Comparison of ENCODE assay signal across 10 cellular contexts in genomic region chr19:38290631-38291147, GRCh38. TPM values are rescaled to one million over a fixed set of nuclear protein-coding genes. Genes with fewer than 3 reads are reported as not detected.
DNase-seq lines count a peak whose midpoint lies in the region; ATAC-seq and TF ChIP-seq lines count a peak whose summit lies in the region.
"Had no signal": no experiment of that assay in that cellular context is flagged by ENCODE, and none has a peak within 500 bp of the region (broad histone marks: within the 10 kb centered on the region; RNA-seq: fewer than 3 reads in every experiment).

No MANE protein-coding gene starts in this region.

- no peaks in the 10 kb centered on the region for H3K9me2 ChIP-seq in GM23338 (ENCODE audit: insufficient read depth)

- H3K27ac ChIP-seq in GM23338 (ENCODE audit: low read depth) (no peak overlapping the region), suprapubic skin (peak overlapping the region; percentile 91), adrenal gland (no peak overlapping the region)

- H3K4me1 Mint-ChIP-seq in GM23338: peaks cover under 1% of the 10 kb centered on the region; the same call in 2 of the 3 replicates
- no peaks in the 10 kb centered on the region for H3K4me1 Mint-ChIP-seq in activated CD4-positive, alpha-beta T cell treated with anti-CD3 and anti-CD28 coated beads for 36 hours

- POLR2A ChIA-PET in activated CD4-positive, alpha-beta T cell treated with anti-CD3 and anti-CD28 coated beads for 36 hours (lab: Charles Lee): no interaction called here

- 52% methylated on average over 13 of the region's 13 CpGs for WGBS in suprapubic skin
- WGBS in adrenal gland, 4 donors: 84 to 91% (median 89%) methylated on average over 11 to 13 of the region's 13 CpGs

- H3K9me3 Mint-ChIP-seq in GM23338: 0 out of 3 replicates have a peak, but pooled peaks cover under 1% of the 10 kb centered on the region
- H3K9me3 Mint-ChIP-seq in activated CD4-positive, alpha-beta T cell treated with anti-CD3 and anti-CD28 coated beads for 36 hours (ENCODE audit: low read depth): no peaks in the 10 kb centered on the region

- no peaks in the 10 kb centered on the region; the same call in 1 of the 2 replicates for H4K20me1 ChIP-seq in GM23338 (replicated peaks; ENCODE audit: insufficient read depth)

- CTCF ChIA-PET in activated CD4-positive, alpha-beta T cell treated with anti-CD3 and anti-CD28 coated beads for 36 hours (lab: Charles Lee): no interaction called here

- DNase-seq in GM23338 (ENCODE audit: low spot score) (no peak), adipocyte (ENCODE audit: low read depth) (peak; percentile 90), hepatic stellate cell (ENCODE audit: low spot score) (peak; percentile 96), suprapubic skin (ENCODE audit: low spot score in 2 of 2) (no peak), GM10266 (ENCODE audit: extremely low spot score) (no peak), adrenal gland (no peak)
- DNase-seq in activated effector memory CD4-positive, alpha-beta T cell treated with anti-CD3 and anti-CD28 coated beads, Interleukin-2, amount 50 U/mL, for 16 hours: no peak
- DNase-seq in activated CD4-positive, alpha-beta T cell treated with anti-CD3 and anti-CD28 coated beads for 36 hours: no peak

- TF ChIP-seq EP300 in suprapubic skin (IDR thresholded peaks at IDR 0.05): no peak

- H3K36me3 ChIP-seq in GM23338 (ENCODE audit: insufficient read depth) (peaks cover 13% of the 10 kb centered on the region), adipocyte (ENCODE audit: control insufficient read depth, insufficient read depth, low read length, severe bottlenecking) (no peaks in the 10 kb centered on the region), suprapubic skin (peaks cover 28% of the 10 kb centered on the region), adrenal gland (replicated peaks in 1 of 2) (peaks cover 0 to 32% of the 10 kb centered on the region in 2 donors)

- H3K4me1 ChIP-seq in GM23338 (ENCODE audit: insufficient read depth): no peaks in the 10 kb centered on the region
- peaks cover 9% of the 10 kb centered on the region for H3K4me1 ChIP-seq in adipocyte (ENCODE audit: control insufficient read depth, insufficient read depth, low read length)
- H3K4me1 ChIP-seq in suprapubic skin: peaks cover 57% of the 10 kb centered on the region
- H3K4me1 ChIP-seq in adrenal gland (replicated peaks in 1 of 2): peaks cover 0 to 5% of the 10 kb centered on the region in 2 donors

- intact Hi-C loops in adrenal gland (cut with DNase I): no loop called here
- intact Hi-C loops in activated CD4-positive, alpha-beta T cell treated with anti-CD3 and anti-CD28 coated beads for 36 hours (cut with DNase I, micrococcal nuclease): no loop called here

- H3K4me3 ChIP-seq in GM23338 (no peak overlapping the region), adipocyte (ENCODE audit: low read length) (no peak overlapping the region), suprapubic skin (no peak overlapping the region), adrenal gland (no peak overlapping the region)
- H3K4me3 ChIP-seq: dorsolateral prefrontal cortex, K562 had no signal

- H2AFZ ChIP-seq in GM23338: no peak overlapping the region

- peak overlapping the region; percentile 60; the same call in 1 of the 2 replicates for H3K27ac Mint-ChIP-seq in GM23338
- H3K27ac Mint-ChIP-seq in activated CD4-positive, alpha-beta T cell treated with anti-CD3 and anti-CD28 coated beads for 36 hours: no peak overlapping the region

- TF ChIP-seq CTCF in GM23338 (conservative IDR thresholded peaks at IDR 0.05; ENCODE audit: low read depth in 2 of 2) (no peak), suprapubic skin (IDR thresholded peaks at IDR 0.05) (no peak), GM10266 (IDR thresholded peaks at IDR 0.05; ENCODE audit: control insufficient read depth, insufficient read depth, low read depth, missing control alignments) (no peak), adrenal gland (IDR thresholded peaks at IDR 0.05) (no peak)

- ATAC-seq in GM23338: no peak
- no peak for ATAC-seq in activated CD4-positive, alpha-beta T cell treated with anti-CD3 and anti-CD28 coated beads for 36 hours
- ATAC-seq: K562 had no signal

- no peak overlapping the region for H3K9ac ChIP-seq in adipocyte (ENCODE audit: low read length)

- TF ChIP-seq POLR2A in suprapubic skin (IDR thresholded peaks at IDR 0.05): no peak
- no peak for TF ChIP-seq POLR2A in adrenal gland (IDR thresholded peaks at IDR 0.05)

- no peaks in the 10 kb centered on the region for H3K27me3 ChIP-seq in GM23338 (ENCODE audit: insufficient read depth)
- no peaks in the 10 kb centered on the region for H3K27me3 ChIP-seq in adipocyte (replicated peaks; ENCODE audit: control insufficient read depth, insufficient read depth, low read length)
- no peaks in the 10 kb centered on the region for H3K27me3 ChIP-seq in suprapubic skin
- H3K27me3 ChIP-seq in adrenal gland: no peaks in the 10 kb centered on the region
- H3K27me3 ChIP-seq: dorsolateral prefrontal cortex had no signal

- peaks cover 1% of the 10 kb centered on the region; the same call in 1 of the 2 replicates for H3K79me2 ChIP-seq in GM23338 (replicated peaks; ENCODE audit: insufficient read depth)

- peaks cover 14% of the 10 kb centered on the region for H3K27me3 Mint-ChIP-seq in GM23338 (ENCODE audit: insufficient read depth, low read depth, poor library complexity)
- no peaks in the 10 kb centered on the region for H3K27me3 Mint-ChIP-seq in activated CD4-positive, alpha-beta T cell treated with anti-CD3 and anti-CD28 coated beads for 36 hours

- H3K4me2 ChIP-seq in GM23338: no peak overlapping the region

- H3K9me3 ChIP-seq in adipocyte (ENCODE audit: control insufficient read depth, low read length): no peaks in the 10 kb centered on the region
- no peaks in the 10 kb centered on the region for H3K9me3 ChIP-seq in suprapubic skin
- no peaks in the 10 kb centered on the region for H3K9me3 ChIP-seq in adrenal gland (replicated peaks in 1 of 3)

- no peak overlapping the region for H3K4me3 Mint-ChIP-seq in GM23338
- H3K4me3 Mint-ChIP-seq in activated CD4-positive, alpha-beta T cell treated with anti-CD3 and anti-CD28 coated beads for 36 hours: no peak overlapping the region

- H3F3A ChIP-seq in GM23338 (replicated peaks; ENCODE audit: low read depth): peaks cover 20% of the 10 kb centered on the region; the same call in 1 of the 2 replicates

- H3K36me3 Mint-ChIP-seq in GM23338 (ENCODE audit: low read depth): peaks cover 62% of the 10 kb centered on the region
- peaks cover 13% of the 10 kb centered on the region for H3K36me3 Mint-ChIP-seq in activated CD4-positive, alpha-beta T cell treated with anti-CD3 and anti-CD28 coated beads for 36 hours (ENCODE audit: low read depth)

TF ChIP-seq in GM23338, 12 proteins besides CTCF, POLR2A, EP300 and RAD21 (continues in another document):
- TF ChIP-seq STAT1 (IDR thresholded peaks at IDR 0.05; ENCODE audit: unreplicated experiment): no peak
- TF ChIP-seq ZNF114 (CRISPR knock-in tag; IDR thresholded peaks at IDR 0.05): no peak
- no peak for TF ChIP-seq POLR2AphosphoS5 (IDR thresholded peaks at IDR 0.05; ENCODE audit: low read depth)

RNA-seq across cellular contexts. Expression of gene C19orf33, which starts 13.4 kb away (rescaled TPM):
- 26.7 and 58.9 TPM in 2 replicates for total RNA-seq in GM23338 (2014; rRNA removed; shearing (Covaris generic))
- polyA plus RNA-seq in GM23338 (2016; fragmentation: Nextera tagmentation; extraction: Ambion mirVana) (72.2 and 95.5 TPM in 2 replicates), adrenal gland (10 to 100 TPM in 2 of 3 donors, not detected in 1; 33.7 to 46.2 TPM)
- total RNA-seq in suprapubic skin (100 to 1,000 TPM; 182 to 452 (median 349) TPM), adrenal gland (1 to 10 TPM in 5 of 8 donors, under 1 TPM in 1, not detected in 2; 0.88 to 7.6 (median 3.1) TPM)
- not detected for total RNA-seq in activated CD4-positive, alpha-beta T cell treated with anti-CD3 and anti-CD28 coated beads for 36 hours
- total RNA-seq: K562 had no signal

RNA-seq across cellular contexts. Expression of gene YIF1B, which starts 25.1 kb away (rescaled TPM):
- total RNA-seq in GM23338 (2014; rRNA removed; shearing (Covaris generic)): 102 and 106 TPM in 2 replicates
- polyA plus RNA-seq in GM23338 (2016; fragmentation: Nextera tagmentation; extraction: Ambion mirVana) (82.8 and 88.0 TPM in 2 replicates), adrenal gland (10 to 100 TPM; 23.5 to 53.0 (median 42.1) TPM)
- total RNA-seq in suprapubic skin (10 to 100 TPM; 14.2 to 36.4 (median 26.1) TPM), adrenal gland (10 to 100 TPM; 31.0 to 57.0 (median 37.7) TPM)
- 10 to 100 TPM; 76.3 to 90.1 TPM for total RNA-seq in activated CD4-positive, alpha-beta T cell treated with anti-CD3 and anti-CD28 coated beads for 36 hours

RNA-seq across cellular contexts. Expression of gene SPINT2, which starts 26.3 kb away (rescaled TPM):
- total RNA-seq in GM23338 (2014; rRNA removed; shearing (Covaris generic)): 382 and 468 TPM in 2 replicates
- 298 and 319 TPM in 2 replicates for polyA plus RNA-seq in GM23338 (2016; fragmentation: Nextera tagmentation; extraction: Ambion mirVana)
- 100 to 1,000 TPM; 359 to 639 (median 494) TPM for total RNA-seq in suprapubic skin
- 100 to 1,000 TPM in 1 of 8 donors, 10 to 100 TPM in 7; 38.1 to 233 (median 76.0) TPM for total RNA-seq in adrenal gland
- 10 to 100 TPM; 33.4 to 44.0 (median 33.8) TPM for polyA plus RNA-seq in adrenal gland
- total RNA-seq in activated CD4-positive, alpha-beta T cell treated with anti-CD3 and anti-CD28 coated beads for 36 hours: 10 to 100 TPM; 46.0 to 49.0 TPM

RNA-seq across cellular contexts. Expression of gene KCNK6, which starts 29.0 kb away (rescaled TPM):
- 9.9 and 14.6 TPM in 2 replicates for total RNA-seq in GM23338 (2014; rRNA removed; shearing (Covaris generic))
- polyA plus RNA-seq in GM23338 (2016; fragmentation: Nextera tagmentation; extraction: Ambion mirVana) (9.0 and 9.4 TPM in 2 replicates), adrenal gland (1 to 10 TPM; 2.2 to 6.0 (median 2.7) TPM)
- total RNA-seq in suprapubic skin (10 to 100 TPM; 18.6 to 27.4 (median 22.8) TPM), adrenal gland (1 to 10 TPM; 2.6 to 5.4 (median 4.3) TPM)
- 10 to 100 TPM in 1 of 2 experiments, 1 to 10 TPM in 1; 9.6 to 10.2 TPM for total RNA-seq in activated CD4-positive, alpha-beta T cell treated with anti-CD3 and anti-CD28 coated beads for 36 hours

RNA-seq across cellular contexts. Expression of gene PPP1R14A, which starts 34.5 kb away (rescaled TPM):
- 9.4 and 14.5 TPM in 2 replicates for total RNA-seq in GM23338 (2014; rRNA removed; shearing (Covaris generic))
- polyA plus RNA-seq in GM23338 (2016; fragmentation: Nextera tagmentation; extraction: Ambion mirVana): 76.2 and 77.5 TPM in 2 replicates
- 10 to 100 TPM in 1 of 4 donors, 1 to 10 TPM in 3; 2.3 to 13.3 (median 7.7) TPM for total RNA-seq in suprapubic skin
- 100 to 1,000 TPM in 7 of 8 donors, 10 to 100 TPM in 1; 82.6 to 250 (median 147) TPM for total RNA-seq in adrenal gland
- 100 to 1,000 TPM in 2 of 3 donors, 10 to 100 TPM in 1; 14.8 to 366 (median 340) TPM for polyA plus RNA-seq in adrenal gland
- total RNA-seq in activated CD4-positive, alpha-beta T cell treated with anti-CD3 and anti-CD28 coated beads for 36 hours: 1 to 10 TPM; 1.6 to 1.7 TPM

Comparison
In these comparisons a context has a peak if more than half of its experiments do, and no peak if none do; other contexts are left out.
1. DNase-seq: peak in adipocyte (single experiment) and hepatic stellate cell (single experiment); none in GM23338 (single experiment), suprapubic skin (0 of 2), activated effector memory CD4-positive, alpha-beta T cell treated with anti-CD3 and anti-CD28 coated beads, Interleukin-2, amount 50 U/mL, for 16 hours (single experiment), GM10266 (single experiment), adrenal gland (0 of 7) and activated CD4-positive, alpha-beta T cell treated with anti-CD3 and anti-CD28 coated beads for 36 hours (single experiment).